8 cellular contexts compared by ENCODE assay signal in the genomic region with DNA sequence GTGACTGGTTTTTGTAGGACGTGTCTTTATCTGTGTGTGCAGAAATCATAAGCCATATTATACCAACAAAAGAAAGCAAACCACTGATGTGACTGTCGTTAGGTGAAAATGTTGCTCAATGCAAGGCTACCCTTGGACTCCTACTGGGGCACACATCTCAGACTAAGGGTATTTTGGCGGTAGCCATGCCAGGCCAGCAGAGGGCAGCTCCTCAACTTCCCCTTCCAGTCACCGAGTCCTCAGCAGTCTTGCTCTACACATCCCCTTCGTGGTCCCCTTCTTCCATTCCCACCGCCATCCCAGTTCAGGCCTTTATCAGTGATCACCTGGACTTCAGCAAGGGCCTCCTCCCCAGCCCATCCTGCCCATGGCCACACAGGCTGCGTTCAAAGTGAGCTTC.
DNase-seq lines count a peak whose midpoint lies in the region; ATAC-seq and TF ChIP-seq lines count a peak whose summit lies in the region.

No MANE protein-coding gene starts in this region.

- peaks cover 25% of the 10 kb centered on the region for H3K4me1 ChIP-seq in foreskin keratinocyte

- H3K4me3 ChIP-seq in AG04450 (ENCODE audit: low read depth, low read length): no peak overlapping the region

- DNase-seq in AG04450 (ENCODE audit: low read depth, low spot score): no peak
- peak; percentile 54 for DNase-seq in RPMI7951 (ENCODE audit: low read depth)
- DNase-seq in foreskin keratinocyte: peak in 1 of 2 donors; percentile 22
- no peak for DNase-seq in omental fat pad (ENCODE audit: low spot score)
- DNase-seq in hippocampal formation (lab: John Stamatoyannopoulos, UW): no peak

- CTCF ChIA-PET in AG04450 (lab: Charles Lee): interaction anchor here (0.8 to 1.2 kb wide), 2 partner anchors 165 to 816 kb away, joined by 3 read pairs; no protein-coding TSS in a partner anchor

- POLR2A ChIA-PET in AG04450 (lab: Yijun Ruan, JAX): no interaction called here

- no peak overlapping the region for H3K27ac ChIP-seq in AG04450 (ENCODE audit: low read depth, low read length)
- H3K27ac ChIP-seq in foreskin keratinocyte: no peak overlapping the region

- ATAC-seq in foreskin keratinocyte (no peak), HG03442 (IDR thresholded peaks at IDR 0.05; ENCODE audit: unreplicated experiment) (no peak), GM21390 (IDR thresholded peaks at IDR 0.05; ENCODE audit: unreplicated experiment) (no peak), omental fat pad (ENCODE audit: low FRiP score) (no peak)

- H3K27me3 ChIP-seq in AG04450 (ENCODE audit: control insufficient read depth, insufficient read depth, low read length) (no peaks in the 10 kb centered on the region), foreskin keratinocyte (no peaks in the 10 kb centered on the region)

- TF ChIP-seq CTCF in AG04450 (IDR thresholded peaks at IDR 0.05; ENCODE audit: low read depth, low read length) (peak; percentile 25), GM12874 (IDR thresholded peaks at IDR 0.05; ENCODE audit: insufficient read depth, low read depth, low read length) (peak; percentile 62), foreskin keratinocyte (conservative IDR thresholded peaks at IDR 0.05) (peak; percentile 40), omental fat pad (IDR thresholded peaks at IDR 0.05) (no peak)

- no peaks in the 10 kb centered on the region for H3K9me3 ChIP-seq in AG04450 (ENCODE audit: control insufficient read depth, insufficient read depth, low read length)

Comparison
In these comparisons a context has a peak if more than half of its experiments do, and no peak if none do; other contexts are left out.
1. CTCF ChIP-seq: peak in AG04450 (single experiment), GM12874 (single experiment) and foreskin keratinocyte (single experiment); none in omental fat pad (0 of 3).